Comparison of ENCODE assay signal across 22 cellular contexts in genomic region chr9:98792096-98792490, GRCh38. TPM values are rescaled to one million over a fixed set of nuclear protein-coding genes. Genes with fewer than 3 reads are reported as not detected.
DNase-seq lines count a peak whose midpoint lies in the region; ATAC-seq and TF ChIP-seq lines count a peak whose summit lies in the region.
"Had no signal": no experiment of that assay in that cellular context is flagged by ENCODE, and none has a peak within 500 bp of the region (broad histone marks: within the 10 kb centered on the region; RNA-seq: fewer than 3 reads in every experiment).

No MANE protein-coding gene starts in this region.

- intact Hi-C loops in HCT116 (cut with micrococcal nuclease) (loop anchor here (5.0 kb wide), 1 partner anchor 475 kb away; no protein-coding TSS in a partner anchor), spleen (cut with DNase I; ENCODE audit: low total_unique reads) (no loop called here)

- BruUV-seq in HCT116 (replicated peaks; lab: Mats Ljungman, UMichigan): no TSS peak

- H3K4me2 ChIP-seq in BLaER1 (peak overlapping the region; percentile 39), HCT116 (ENCODE audit: low read length) (peak overlapping the region; percentile 61; the same call in 1 of the 2 replicates), MM.1S (ENCODE audit: low read depth, low read length) (no peak overlapping the region)

- no peaks in the 10 kb centered on the region for H3K9me2 ChIP-seq in HCT116 (ENCODE audit: insufficient read depth)
- H3K9me2 ChIP-seq in MM.1S (replicated peaks; ENCODE audit: insufficient read depth, low read length): no peaks in the 10 kb centered on the region

- H3K27ac ChIP-seq in BLaER1 (no peak overlapping the region), HCT116 (ENCODE audit: low read depth, low read length) (no peak overlapping the region; the same call in 1 of the 2 replicates), endodermal cell (ENCODE audit: low read depth, low read length) (no peak overlapping the region), MM.1S (ENCODE audit: low read length) (no peak overlapping the region), spleen (no peak overlapping the region)
- H3K27ac ChIP-seq: VCaP had no signal

- H2AFZ ChIP-seq in HCT116 (ENCODE audit: low read depth, low read length, poor library complexity, severe bottlenecking) (no peak overlapping the region), MM.1S (ENCODE audit: low read length) (no peak overlapping the region)

- H3K36me3 ChIP-seq in BLaER1 (peaks cover 37% of the 10 kb centered on the region), HCT116 (ENCODE audit: control insufficient read depth in 1 of 2, insufficient read depth in 2 of 2, low read length in 2 of 2) (peaks cover 7 to 32% of the 10 kb centered on the region in 2 experiments; a peak in 3 of 4 replicates), endodermal cell (ENCODE audit: control insufficient read depth, insufficient read depth, low read length) (peaks cover 28% of the 10 kb centered on the region), MM.1S (replicated peaks; ENCODE audit: insufficient read depth, low read length) (no peaks in the 10 kb centered on the region), spleen (peaks cover 0 to 20% (median 4%) of the 10 kb centered on the region in 6 donors)

- H3K27me3 ChIP-seq in BLaER1: no peaks in the 10 kb centered on the region
- H3K27me3 ChIP-seq in HCT116 (ENCODE audit: insufficient read depth, low read length): no peaks in the 10 kb centered on the region
- H3K27me3 ChIP-seq in endodermal cell (ENCODE audit: control insufficient read depth, insufficient read depth, low read length, poor library complexity, severe bottlenecking): peaks cover 23% of the 10 kb centered on the region
- H3K27me3 ChIP-seq in MM.1S (replicated peaks; ENCODE audit: insufficient read depth, low read length): peaks cover 4% of the 10 kb centered on the region; the same call in 1 of the 2 replicates
- H3K27me3 ChIP-seq in spleen (replicated peaks in 1 of 7): peaks cover 0 to 12% (median 0%) of the 10 kb centered on the region in 7 donors
- H3K27me3 ChIP-seq: upper lobe of left lung had no signal

- H3K9me3 Mint-ChIP-seq in endodermal cell (no peaks in the 10 kb centered on the region), nephron (no peaks in the 10 kb centered on the region)
- H3K9me3 Mint-ChIP-seq: activated CD4-positive, alpha-beta T cell treated with anti-CD3 and anti-CD28 coated beads, Interleukin-2, amount 10 ng/mL, durations not matched to agents 7 days and 5 days; activated naive CD4-positive, alpha-beta T cell treated with anti-CD3 and anti-CD28 coated beads, Interleukin-2, amount 10 ng/mL, durations not matched to agents 7 days and 5 days; CD8-positive, alpha-beta memory T cell; memory B cell had no signal

- peaks cover 74% of the 10 kb centered on the region for H3K79me2 ChIP-seq in HCT116 (ENCODE audit: insufficient read depth, low read length)
- H3K79me2 ChIP-seq in MM.1S (ENCODE audit: low read length): peaks cover 8% of the 10 kb centered on the region; the same call in 1 of the 2 replicates

- DNase-seq in HCT116 (ENCODE audit: low read depth, low spot score) (no peak), endodermal cell (no peak), MM.1S (no peak), hepatic stellate cell (ENCODE audit: low spot score) (no peak), spleen (no peak)
- DNase-seq: activated CD4-positive, alpha-beta T cell treated with anti-CD3 and anti-CD28 coated beads, Interleukin-2, amount 10 ng/mL, durations not matched to agents 7 days and 5 days; activated naive CD4-positive, alpha-beta T cell treated with anti-CD3 and anti-CD28 coated beads, Interleukin-2, amount 10 ng/mL, durations not matched to agents 7 days and 5 days; CD8-positive, alpha-beta memory T cell; DMS153; effector CD8-positive, alpha-beta T cell; foreskin fibroblast; Karpas-422; left colon; NCI-H1436; NCI-H2107 had no signal

- TF ChIP-seq POLR2A in HCT116 (IDR thresholded peaks at IDR 0.05; ENCODE audit: borderline replicate concordance, extremely low read depth, insufficient read depth, insufficient read length) (no peak), spleen (IDR thresholded peaks at IDR 0.05) (no peak)

- H3K4me1 ChIP-seq in BLaER1 (peaks cover 50% of the 10 kb centered on the region), HCT116 (ENCODE audit: control insufficient read depth in 1 of 2, insufficient read depth in 2 of 2, low read length in 2 of 2) (peaks cover 15 to 58% of the 10 kb centered on the region in 2 experiments), endodermal cell (ENCODE audit: control insufficient read depth, insufficient read depth, low read length) (peaks cover 18% of the 10 kb centered on the region), MM.1S (ENCODE audit: low read length) (peaks cover 8% of the 10 kb centered on the region; the same call in 1 of the 2 replicates), spleen (peaks cover 0 to 41% (median 23%) of the 10 kb centered on the region in 6 donors)

- H3F3A ChIP-seq in MM.1S (ENCODE audit: insufficient read depth, low read length): no peaks in the 10 kb centered on the region

- RAD21 ChIA-PET in HCT116 (lab: Charles Lee; ENCODE audit: low non-redundant PET in 1 of 2, low total read pairs in 2 of 2, uncharacterized antibody in 2 of 2, unreplicated experiment in 2 of 2): no interaction called here

- H3K27ac Mint-ChIP-seq in endodermal cell (peak overlapping the region; percentile 93), nephron (peak overlapping the region; percentile 54 to 88 (median 66))
- H3K27ac Mint-ChIP-seq: activated CD4-positive, alpha-beta T cell treated with anti-CD3 and anti-CD28 coated beads, Interleukin-2, amount 10 ng/mL, durations not matched to agents 7 days and 5 days; activated naive CD4-positive, alpha-beta T cell treated with anti-CD3 and anti-CD28 coated beads, Interleukin-2, amount 10 ng/mL, durations not matched to agents 7 days and 5 days; CD8-positive, alpha-beta memory T cell; memory B cell had no signal

- H3K4me3 ChIP-seq in BLaER1 (no peak overlapping the region), HCT116 (replicated peaks in 1 of 2; ENCODE audit: low read depth in 1 of 2, low read length in 2 of 2) (no peak overlapping the region), endodermal cell (ENCODE audit: low read length) (no peak overlapping the region), MM.1S (ENCODE audit: low read length) (no peak overlapping the region), spleen (no peak overlapping the region)
- H3K4me3 ChIP-seq: upper lobe of left lung had no signal

- ATAC-seq in HCT116 (no peak), GM21381 (IDR thresholded peaks at IDR 0.05; ENCODE audit: unreplicated experiment) (no peak)
- ATAC-seq: esophagus mucosa, left colon had no signal

- H3K9me3 ChIP-seq in BLaER1 (no peaks in the 10 kb centered on the region), HCT116 (ENCODE audit: control insufficient read depth in 1 of 2, insufficient read depth in 1 of 2, low read depth in 1 of 2, low read length in 2 of 2) (no peaks in the 10 kb centered on the region), endodermal cell (ENCODE audit: control insufficient read depth, low read length) (no peaks in the 10 kb centered on the region), MM.1S (replicated peaks; ENCODE audit: insufficient read depth, low read length) (no peaks in the 10 kb centered on the region), spleen (no peaks in the 10 kb centered on the region)
- H3K9me3 ChIP-seq: upper lobe of left lung had no signal

- H3K36me3 Mint-ChIP-seq in endodermal cell (ENCODE audit: low read depth) (peaks cover 38% of the 10 kb centered on the region), nephron (ENCODE audit: low read depth) (peaks cover 12% of the 10 kb centered on the region)
- H3K36me3 Mint-ChIP-seq: activated naive CD4-positive, alpha-beta T cell treated with anti-CD3 and anti-CD28 coated beads, Interleukin-2, amount 10 ng/mL, durations not matched to agents 7 days and 5 days had no signal

- H4K20me1 ChIP-seq in BLaER1: peaks cover 65% of the 10 kb centered on the region
- peaks cover 10% of the 10 kb centered on the region; the same call in 1 of the 2 replicates for H4K20me1 ChIP-seq in HCT116 (ENCODE audit: insufficient read depth)
- no peaks in the 10 kb centered on the region for H4K20me1 ChIP-seq in MM.1S (ENCODE audit: insufficient read depth, low read length)

- H3K4me3 Mint-ChIP-seq in endodermal cell (peak overlapping the region; percentile 15), nephron (peak overlapping the region in 2 of 3 experiments; percentile 14 to 37)
- H3K4me3 Mint-ChIP-seq: activated CD4-positive, alpha-beta T cell treated with anti-CD3 and anti-CD28 coated beads, Interleukin-2, amount 10 ng/mL, durations not matched to agents 7 days and 5 days; activated naive CD4-positive, alpha-beta T cell treated with anti-CD3 and anti-CD28 coated beads, Interleukin-2, amount 10 ng/mL, durations not matched to agents 7 days and 5 days; memory B cell had no signal

- H3K9ac ChIP-seq in BLaER1 (0 out of 2 replicates have a peak overlapping the region, but pooled peaks have one; percentile 28), HCT116 (ENCODE audit: low read length) (no peak overlapping the region), endodermal cell (ENCODE audit: extremely low read depth, low read length, poor library complexity, severe bottlenecking) (no peak overlapping the region), MM.1S (ENCODE audit: low read length) (no peak overlapping the region)

- CTCF ChIA-PET in HCT116 (lab: Charles Lee): interaction anchor here (0.9 to 2.0 kb wide), 5 partner anchors 10 to 18 kb away, joined by 3 to 7 read pairs (median 4); no protein-coding TSS in a partner anchor

- WGBS in endodermal cell (ENCODE audit: insufficient coverage in 1 of 2, insufficient read length in 1 of 2), 2 experiments: 91 to 98% methylated on average over 6 to 7 of the region's 7 CpGs
- 89 to 95% (median 92%) methylated on average over 7 of the region's 7 CpGs for WGBS in spleen, 5 donors

- TF ChIP-seq RAD21 in HCT116 (IDR thresholded peaks at IDR 0.05; ENCODE audit: low read depth): no peak

- H3K4me1 Mint-ChIP-seq in endodermal cell: peaks cover 38% of the 10 kb centered on the region
- H3K4me1 Mint-ChIP-seq in nephron: peaks cover 45% of the 10 kb centered on the region

- POLR2A ChIA-PET in HCT116 (lab: Charles Lee): no interaction called here

- TF ChIP-seq CTCF in HCT116 (IDR thresholded peaks at IDR 0.05 in 2 of 3, conservative IDR thresholded peaks at IDR 0.05 in 1 of 3; ENCODE audit: borderline replicate concordance in 1 of 3, insufficient read depth in 1 of 3, low read depth in 2 of 3, low read length in 2 of 3) (no peak), endodermal cell (conservative IDR thresholded peaks at IDR 0.05) (no peak), nephron (IDR thresholded peaks at IDR 0.05; ENCODE audit: unreplicated experiment in 3 of 3) (no peak), MM.1S (IDR thresholded peaks at IDR 0.05; ENCODE audit: low read length) (no peak), spleen (IDR thresholded peaks at IDR 0.05 in 8 of 11, conservative IDR thresholded peaks at IDR 0.05 in 3 of 11) (no peak)

- H3K27me3 Mint-ChIP-seq in endodermal cell (ENCODE audit: insufficient read depth): peaks cover 24% of the 10 kb centered on the region
- H3K27me3 Mint-ChIP-seq in nephron (ENCODE audit: low read depth): no peaks in the 10 kb centered on the region
- H3K27me3 Mint-ChIP-seq: activated CD4-positive, alpha-beta T cell treated with anti-CD3 and anti-CD28 coated beads, Interleukin-2, amount 10 ng/mL, durations not matched to agents 7 days and 5 days; CD8-positive, alpha-beta memory T cell; memory B cell had no signal

RNA-seq across cellular contexts. Expression of gene ANKS6, which starts 4.3 kb away (rescaled TPM):
- total RNA-seq in HCT116 (2021; ENCODE audit: unreplicated experiment): 39.2 TPM
- 34.6 and 36.1 TPM in 2 replicates for polyA plus RNA-seq in HCT116 (2012)
- 10 to 100 TPM; 41.7 to 55.2 TPM for total RNA-seq in endodermal cell
- polyA plus RNA-seq in endodermal cell (2013, experiment 1 of 2): 28.1 TPM
- 26.3 TPM for polyA plus RNA-seq in endodermal cell (2013, experiment 2 of 2)
- 1 to 10 TPM; 5.2 to 9.4 (median 7.0) TPM for total RNA-seq in spleen
- 1 to 10 TPM; 4.9 to 8.2 (median 7.7) TPM for polyA plus RNA-seq in spleen

RNA-seq across cellular contexts. Expression of gene GALNT12, which starts 15.4 kb away (rescaled TPM):
- total RNA-seq in HCT116 (2021; ENCODE audit: unreplicated experiment) (31.2 TPM), endodermal cell (10 to 100 TPM; 24.0 to 56.3 TPM), spleen (1 to 10 TPM; 1.2 to 3.2 (median 2.6) TPM)
- polyA plus RNA-seq in HCT116 (2012): 30.0 and 30.3 TPM in 2 replicates
- polyA plus RNA-seq in endodermal cell (2013, experiment 1 of 2): 14.2 TPM
- 13.1 TPM for polyA plus RNA-seq in endodermal cell (2013, experiment 2 of 2)
- 1 to 10 TPM; 2.1 to 2.6 (median 2.3) TPM for polyA plus RNA-seq in spleen
